ENCODE assay signal across 1 cellular context in genomic region chr13:27022571-27023311, GRCh38.
TF ChIP-seq lines count a peak whose summit lies in the region.

No MANE protein-coding gene starts in this region.

TF ChIP-seq in HepG2, 621 proteins besides CTCF, POLR2A, EP300 and RAD21 (continued from another document and continues in another):
- TF ChIP-seq NFE2L1 (CRISPR knock-in tag; IDR thresholded peaks at IDR 0.05; ENCODE audit: borderline replicate concordance): no peak
- TF ChIP-seq ZFX (CRISPR knock-in tag; IDR thresholded peaks at IDR 0.05; ENCODE audit: low read depth): peak; percentile 61
- TF ChIP-seq ZNF883 (CRISPR knock-in tag; IDR thresholded peaks at IDR 0.05; ENCODE audit: not compliant biosample characterization): no peak
- no peak for TF ChIP-seq HHEX (CRISPR knock-in tag; IDR thresholded peaks at IDR 0.05)
- no peak for TF ChIP-seq ARNT2 (CRISPR knock-in tag; IDR thresholded peaks at IDR 0.05; ENCODE audit: low read depth)
- TF ChIP-seq KLF11 (CRISPR knock-in tag; IDR thresholded peaks at IDR 0.05): no peak
- no peak; the same call in 1 of the 2 replicates for TF ChIP-seq ZKSCAN1 (IDR thresholded peaks at IDR 0.05; ENCODE audit: low read length)
- TF ChIP-seq ZNF331 (CRISPR knock-in tag; IDR thresholded peaks at IDR 0.05): peak; percentile 58; the same call in 1 of the 2 replicates
- no peak for TF ChIP-seq FOXP1 (IDR thresholded peaks at IDR 0.05)
- peak; percentile 72; the same call in 1 of the 2 replicates for TF ChIP-seq FOXP1 (CRISPR knock-in tag; IDR thresholded peaks at IDR 0.05)
- TF ChIP-seq ZBTB3 (CRISPR knock-in tag; IDR thresholded peaks at IDR 0.05; ENCODE audit: borderline replicate concordance, low read depth): no peak
- no peak for TF ChIP-seq ARNTL (CRISPR knock-in tag; IDR thresholded peaks at IDR 0.05)
- peak; percentile 54 for TF ChIP-seq ZBTB7B (CRISPR knock-in tag; IDR thresholded peaks at IDR 0.05)
- TF ChIP-seq, protein P1, sequence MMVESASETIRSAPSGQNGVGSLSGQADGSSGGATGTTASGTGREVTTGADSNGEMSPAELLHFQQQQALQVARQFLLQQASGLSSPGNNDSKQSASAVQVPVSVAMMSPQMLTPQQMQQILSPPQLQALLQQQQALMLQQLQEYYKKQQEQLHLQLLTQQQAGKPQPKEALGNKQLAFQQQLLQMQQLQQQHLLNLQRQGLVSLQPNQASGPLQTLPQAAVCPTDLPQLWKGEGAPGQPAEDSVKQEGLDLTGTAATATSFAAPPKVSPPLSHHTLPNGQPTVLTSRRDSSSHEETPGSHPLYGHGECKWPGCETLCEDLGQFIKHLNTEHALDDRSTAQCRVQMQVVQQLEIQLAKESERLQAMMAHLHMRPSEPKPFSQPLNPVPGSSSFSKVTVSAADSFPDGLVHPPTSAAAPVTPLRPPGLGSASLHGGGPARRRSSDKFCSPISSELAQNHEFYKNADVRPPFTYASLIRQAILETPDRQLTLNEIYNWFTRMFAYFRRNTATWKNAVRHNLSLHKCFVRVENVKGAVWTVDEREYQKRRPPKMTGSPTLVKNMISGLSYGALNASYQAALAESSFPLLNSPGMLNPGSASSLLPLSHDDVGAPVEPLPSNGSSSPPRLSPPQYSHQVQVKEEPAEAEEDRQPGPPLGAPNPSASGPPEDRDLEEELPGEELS (CRISPR knock-in tag; IDR thresholded peaks at IDR 0.05): peak; percentile 92
- TF ChIP-seq ETV5 (CRISPR knock-in tag; IDR thresholded peaks at IDR 0.05; ENCODE audit: borderline replicate concordance): peak; percentile 35; the same call in 1 of the 2 replicates
- TF ChIP-seq NR2F6 (IDR thresholded peaks at IDR 0.05): no peak; the same call in none of the 2 replicates
- 0 out of 2 replicates have a peak, but pooled peaks have one; percentile 31 for TF ChIP-seq NR2F6 (CRISPR knock-in tag; IDR thresholded peaks at IDR 0.05)
- 0 out of 2 replicates have a peak, but pooled peaks have one; percentile 33 for TF ChIP-seq ZGPAT (CRISPR knock-in tag; IDR thresholded peaks at IDR 0.05)
- peak; percentile 48 for TF ChIP-seq CREM (IDR thresholded peaks at IDR 0.05)
- TF ChIP-seq CREM (CRISPR knock-in tag; IDR thresholded peaks at IDR 0.05): no peak
- 0 out of 2 replicates have a peak, but pooled peaks have one; percentile 1 for TF ChIP-seq SMC3 (IDR thresholded peaks at IDR 0.05; ENCODE audit: low read length)
- TF ChIP-seq, protein P2, sequence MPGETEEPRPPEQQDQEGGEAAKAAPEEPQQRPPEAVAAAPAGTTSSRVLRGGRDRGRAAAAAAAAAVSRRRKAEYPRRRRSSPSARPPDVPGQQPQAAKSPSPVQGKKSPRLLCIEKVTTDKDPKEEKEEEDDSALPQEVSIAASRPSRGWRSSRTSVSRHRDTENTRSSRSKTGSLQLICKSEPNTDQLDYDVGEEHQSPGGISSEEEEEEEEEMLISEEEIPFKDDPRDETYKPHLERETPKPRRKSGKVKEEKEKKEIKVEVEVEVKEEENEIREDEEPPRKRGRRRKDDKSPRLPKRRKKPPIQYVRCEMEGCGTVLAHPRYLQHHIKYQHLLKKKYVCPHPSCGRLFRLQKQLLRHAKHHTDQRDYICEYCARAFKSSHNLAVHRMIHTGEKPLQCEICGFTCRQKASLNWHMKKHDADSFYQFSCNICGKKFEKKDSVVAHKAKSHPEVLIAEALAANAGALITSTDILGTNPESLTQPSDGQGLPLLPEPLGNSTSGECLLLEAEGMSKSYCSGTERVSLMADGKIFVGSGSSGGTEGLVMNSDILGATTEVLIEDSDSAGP (CRISPR knock-in tag; IDR thresholded peaks at IDR 0.05; ENCODE audit: borderline replicate concordance): 0 out of 2 replicates have a peak, but pooled peaks have one; percentile 21
- no peak for TF ChIP-seq NONO (IDR thresholded peaks at IDR 0.05)
- peak; percentile 44; the same call in 1 of the 2 replicates for TF ChIP-seq NONO (CRISPR knock-in tag; conservative IDR thresholded peaks at IDR 0.05)
- peak; percentile 53; the same call in 1 of the 2 replicates for TF ChIP-seq RXRA (CRISPR knock-in tag; IDR thresholded peaks at IDR 0.05)
- TF ChIP-seq ZNF607 (CRISPR knock-in tag; IDR thresholded peaks at IDR 0.05; ENCODE audit: borderline replicate concordance): no peak
- no peak for TF ChIP-seq LCORL (IDR thresholded peaks at IDR 0.05)
- peak; percentile 87 for TF ChIP-seq LCORL (CRISPR knock-in tag; IDR thresholded peaks at IDR 0.05)
- no peak for TF ChIP-seq NR2C2 (CRISPR knock-in tag; IDR thresholded peaks at IDR 0.05; ENCODE audit: borderline replicate concordance)
- TF ChIP-seq ZNF343 (CRISPR knock-in tag; IDR thresholded peaks at IDR 0.05): peak; percentile 53; the same call in 1 of the 2 replicates
- TF ChIP-seq CAMTA2 (CRISPR knock-in tag; IDR thresholded peaks at IDR 0.05; ENCODE audit: borderline replicate concordance): no peak
- TF ChIP-seq NRL (CRISPR knock-in tag; IDR thresholded peaks at IDR 0.05; ENCODE audit: borderline replicate concordance): peak; percentile 56; the same call in 1 of the 2 replicates
- TF ChIP-seq ZNF576 (CRISPR knock-in tag; IDR thresholded peaks at IDR 0.05): no peak
- peak; percentile 37; the same call in 1 of the 2 replicates for TF ChIP-seq RXRB (CRISPR knock-in tag; IDR thresholded peaks at IDR 0.05; ENCODE audit: borderline replicate concordance)
- TF ChIP-seq STAG1 (CRISPR knock-in tag; IDR thresholded peaks at IDR 0.05): peak; percentile 19; the same call in 1 of the 2 replicates
- TF ChIP-seq FOXK1 (CRISPR knock-in tag; IDR thresholded peaks at IDR 0.05; ENCODE audit: borderline replicate concordance, low read depth): peak; percentile 50; the same call in 1 of the 2 replicates
- TF ChIP-seq CC2D1A (CRISPR knock-in tag; IDR thresholded peaks at IDR 0.05): no peak
- TF ChIP-seq FOXK2 (IDR thresholded peaks at IDR 0.05): peak; percentile 65; the same call in 1 of the 2 replicates
- peak; percentile 84; the same call in 1 of the 2 replicates for TF ChIP-seq ZNF512B (CRISPR knock-in tag; IDR thresholded peaks at IDR 0.05; ENCODE audit: borderline replicate concordance)
- 0 out of 2 replicates have a peak, but pooled peaks have one; percentile 53 for TF ChIP-seq ZSCAN21 (CRISPR knock-in tag; IDR thresholded peaks at IDR 0.05; ENCODE audit: borderline replicate concordance)
- 0 out of 2 replicates have a peak, but pooled peaks have one; percentile 39 for TF ChIP-seq KMT2A (CRISPR knock-in tag; IDR thresholded peaks at IDR 0.05)
- TF ChIP-seq MAX (IDR thresholded peaks at IDR 0.05): peak; percentile 14; the same call in 1 of the 2 replicates
- TF ChIP-seq ZNF691 (CRISPR knock-in tag; IDR thresholded peaks at IDR 0.05; ENCODE audit: borderline replicate concordance, low read depth): 0 out of 2 replicates have a peak, but pooled peaks have one; percentile 66
- peak; percentile 56; the same call in 1 of the 2 replicates for TF ChIP-seq KDM3A (CRISPR knock-in tag; IDR thresholded peaks at IDR 0.05; ENCODE audit: low read depth)
- peak; percentile 65 for TF ChIP-seq FOXO1 (CRISPR knock-in tag; IDR thresholded peaks at IDR 0.05)
- TF ChIP-seq ZNF263 (CRISPR knock-in tag; IDR thresholded peaks at IDR 0.05): peak; percentile 86
- peak; percentile 37; the same call in 1 of the 2 replicates for TF ChIP-seq GATAD2A (CRISPR knock-in tag; IDR thresholded peaks at IDR 0.05)
- TF ChIP-seq NCOA2 (CRISPR knock-in tag; IDR thresholded peaks at IDR 0.05): no peak
- no peak for TF ChIP-seq TBX3 (IDR thresholded peaks at IDR 0.05; ENCODE audit: borderline replicate concordance)
- peak; percentile 33; the same call in 1 of the 2 replicates for TF ChIP-seq MYC (CRISPR knock-in tag; IDR thresholded peaks at IDR 0.05; ENCODE audit: borderline replicate concordance)
- TF ChIP-seq, protein P3, sequence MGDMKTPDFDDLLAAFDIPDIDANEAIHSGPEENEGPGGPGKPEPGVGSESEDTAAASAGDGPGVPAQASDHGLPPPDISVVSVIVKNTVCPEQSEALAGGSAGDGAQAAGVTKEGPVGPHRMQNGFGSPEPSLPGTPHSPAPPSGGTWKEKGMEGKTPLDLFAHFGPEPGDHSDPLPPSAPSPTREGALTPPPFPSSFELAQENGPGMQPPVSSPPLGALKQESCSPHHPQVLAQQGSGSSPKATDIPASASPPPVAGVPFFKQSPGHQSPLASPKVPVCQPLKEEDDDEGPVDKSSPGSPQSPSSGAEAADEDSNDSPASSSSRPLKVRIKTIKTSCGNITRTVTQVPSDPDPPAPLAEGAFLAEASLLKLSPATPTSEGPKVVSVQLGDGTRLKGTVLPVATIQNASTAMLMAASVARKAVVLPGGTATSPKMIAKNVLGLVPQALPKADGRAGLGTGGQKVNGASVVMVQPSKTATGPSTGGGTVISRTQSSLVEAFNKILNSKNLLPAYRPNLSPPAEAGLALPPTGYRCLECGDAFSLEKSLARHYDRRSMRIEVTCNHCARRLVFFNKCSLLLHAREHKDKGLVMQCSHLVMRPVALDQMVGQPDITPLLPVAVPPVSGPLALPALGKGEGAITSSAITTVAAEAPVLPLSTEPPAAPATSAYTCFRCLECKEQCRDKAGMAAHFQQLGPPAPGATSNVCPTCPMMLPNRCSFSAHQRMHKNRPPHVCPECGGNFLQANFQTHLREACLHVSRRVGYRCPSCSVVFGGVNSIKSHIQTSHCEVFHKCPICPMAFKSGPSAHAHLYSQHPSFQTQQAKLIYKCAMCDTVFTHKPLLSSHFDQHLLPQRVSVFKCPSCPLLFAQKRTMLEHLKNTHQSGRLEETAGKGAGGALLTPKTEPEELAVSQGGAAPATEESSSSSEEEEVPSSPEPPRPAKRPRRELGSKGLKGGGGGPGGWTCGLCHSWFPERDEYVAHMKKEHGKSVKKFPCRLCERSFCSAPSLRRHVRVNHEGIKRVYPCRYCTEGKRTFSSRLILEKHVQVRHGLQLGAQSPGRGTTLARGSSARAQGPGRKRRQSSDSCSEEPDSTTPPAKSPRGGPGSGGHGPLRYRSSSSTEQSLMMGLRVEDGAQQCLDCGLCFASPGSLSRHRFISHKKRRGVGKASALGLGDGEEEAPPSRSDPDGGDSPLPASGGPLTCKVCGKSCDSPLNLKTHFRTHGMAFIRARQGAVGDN (CRISPR knock-in tag; IDR thresholded peaks at IDR 0.05): peak; percentile 75
- TF ChIP-seq HNF1B (CRISPR knock-in tag; IDR thresholded peaks at IDR 0.05): peak; percentile 77; the same call in 1 of the 2 replicates
- peak; percentile 62; the same call in 1 of the 2 replicates for TF ChIP-seq MEIS1 (CRISPR knock-in tag; IDR thresholded peaks at IDR 0.05; ENCODE audit: borderline replicate concordance)
